In genomic region chr7:91892821-91893340, GRCh38 we compare ENCODE assay signal across 12 cellular contexts. TPM values are rescaled to one million over a fixed set of nuclear protein-coding genes. Genes with fewer than 3 reads are reported as not detected.
DNase-seq lines count a peak whose midpoint lies in the region; ATAC-seq, FAIRE-seq and TF ChIP-seq lines count a peak whose summit lies in the region.
"Had no signal": no experiment of that assay in that cellular context is flagged by ENCODE, and none has a peak within 500 bp of the region (broad histone marks: within the 10 kb centered on the region; RNA-seq: fewer than 3 reads in every experiment).

No MANE protein-coding gene starts in this region.

- H3K9me2 ChIP-seq in GM23338 (ENCODE audit: insufficient read depth), result no peaks in the 10 kb centered on the region

- no peak overlapping the region for H3K4me3 Mint-ChIP-seq in GM23338
- H3K4me3 Mint-ChIP-seq: activated CD8-positive, alpha-beta T cell treated with anti-CD3 and anti-CD28 coated beads for 36 hours; T-cell had no signal

- H3K27ac Mint-ChIP-seq in GM23338, result no peak overlapping the region
- H3K27ac Mint-ChIP-seq: activated CD8-positive, alpha-beta T cell treated with anti-CD3 and anti-CD28 coated beads for 36 hours; T-cell had no signal

- H3K36me3 Mint-ChIP-seq in GM23338 (ENCODE audit: low read depth), result peaks cover 6% of the 10 kb centered on the region; the same call in 2 of the 3 replicates
- H3K36me3 Mint-ChIP-seq: T-cell had no signal

- DNase-seq in GM23338 (ENCODE audit: low spot score) (no peak), NCI-H524 treated with DMSO at 0.1 percent for 48 hours (lab: John Stamatoyannopoulos, UW) (peak; percentile 91), neuronal stem cell (ENCODE audit: low spot score) (peak; percentile 73), sciatic nerve (ENCODE audit: low spot score) (no peak), pancreas (no peak), T-helper 2 cell (no peak)
- DNase-seq: activated CD8-positive, alpha-beta T cell treated with anti-CD3 and anti-CD28 coated beads for 36 hours; substantia nigra; T-cell had no signal

- no peak overlapping the region for H3K9ac ChIP-seq in neuronal stem cell (ENCODE audit: low read depth, low read length, poor library complexity)

- H3K9me3 Mint-ChIP-seq in GM23338, result peaks cover 23% of the 10 kb centered on the region
- H3K9me3 Mint-ChIP-seq: activated CD8-positive, alpha-beta T cell treated with anti-CD3 and anti-CD28 coated beads for 36 hours; T-cell had no signal

- H3K27me3 Mint-ChIP-seq in GM23338 (ENCODE audit: insufficient read depth, low read depth, poor library complexity), result peaks cover 2% of the 10 kb centered on the region

- H3K4me1 Mint-ChIP-seq in GM23338, result peaks cover 7% of the 10 kb centered on the region; the same call in 2 of the 3 replicates
- H3K4me1 Mint-ChIP-seq: T-cell had no signal

- peaks cover 7% of the 10 kb centered on the region; the same call in 1 of the 2 replicates for H3K36me3 ChIP-seq in GM23338 (ENCODE audit: insufficient read depth)
- no peaks in the 10 kb centered on the region for H3K36me3 ChIP-seq in ectodermal cell (ENCODE audit: control insufficient read depth, insufficient read depth, low read length)
- no peaks in the 10 kb centered on the region for H3K36me3 ChIP-seq in neuronal stem cell (replicated peaks in 1 of 2; ENCODE audit: control insufficient read depth in 2 of 2, insufficient read depth in 2 of 2, low read length in 2 of 2)
- H3K36me3 ChIP-seq in pancreas, result no peaks in the 10 kb centered on the region

- intact Hi-C loops in sciatic nerve (cut with DNase I) (no loop called here), pancreas (cut with DNase I) (no loop called here)

- H3K79me2 ChIP-seq in GM23338 (replicated peaks; ENCODE audit: insufficient read depth), result no peaks in the 10 kb centered on the region

- H3K18ac ChIP-seq in neuronal stem cell (ENCODE audit: low read length), result no peak overlapping the region

- H3K4me2 ChIP-seq in GM23338 (no peak overlapping the region), neuronal stem cell (ENCODE audit: insufficient read depth, low read length, poor library complexity, severe bottlenecking) (no peak overlapping the region)

- H4K91ac ChIP-seq in neuronal stem cell (ENCODE audit: low read depth, low read length, poor library complexity), result no peak overlapping the region

- TF ChIP-seq CTCF in GM23338 (conservative IDR thresholded peaks at IDR 0.05; ENCODE audit: low read depth in 2 of 2) (no peak), pancreas (IDR thresholded peaks at IDR 0.05) (no peak)

- no peak overlapping the region for H2BK12ac ChIP-seq in neuronal stem cell (ENCODE audit: low read length)

- H3K14ac ChIP-seq in neuronal stem cell (ENCODE audit: low read length), result no peak overlapping the region

- ATAC-seq in GM23338 (peak; percentile 67), sciatic nerve (no peak), pancreas (no peak), HG03378 (IDR thresholded peaks at IDR 0.05; ENCODE audit: unreplicated experiment) (no peak)
- ATAC-seq: activated CD8-positive, alpha-beta T cell treated with anti-CD3 and anti-CD28 coated beads for 36 hours; HepG2; T-cell had no signal

- no peaks in the 10 kb centered on the region for H3F3A ChIP-seq in GM23338 (replicated peaks; ENCODE audit: low read depth)

- no peaks in the 10 kb centered on the region for H3K79me1 ChIP-seq in neuronal stem cell (ENCODE audit: low read depth, low read length)

- 5 to 36% methylated on average over 2 of the region's 2 CpGs for WGBS in ectodermal cell, 2 experiments
- no CpG with 5 or more reads among the region's 2 CpGs for WGBS in neuronal stem cell (ENCODE audit: extremely low coverage in 2 of 2, insufficient read length in 2 of 2, insufficient replicate concordance in 1 of 2), 2 donors
- 44 to 49% methylated on average over 2 of the region's 2 CpGs for WGBS in pancreas, 2 donors

- H3K27ac ChIP-seq in GM23338 (ENCODE audit: low read depth) (no peak overlapping the region), ectodermal cell (ENCODE audit: insufficient read depth, low read depth, low read length, poor library complexity, severe bottlenecking) (peak overlapping the region; percentile 71), neuronal stem cell (replicated peaks; ENCODE audit: low read length) (peak overlapping the region; percentile 75), pancreas (no peak overlapping the region)

- H3K4me1 ChIP-seq in GM23338 (ENCODE audit: insufficient read depth), result 0 out of 2 replicates have a peak, but pooled peaks cover 4% of the 10 kb centered on the region
- H3K4me1 ChIP-seq in ectodermal cell (ENCODE audit: control insufficient read depth, insufficient read depth, low read length), result peaks cover 17% of the 10 kb centered on the region
- H3K4me1 ChIP-seq in neuronal stem cell (ENCODE audit: control insufficient read depth in 2 of 2, insufficient read depth in 1 of 2, low read depth in 1 of 2, low read length in 2 of 2), result peaks cover 0 to 8% of the 10 kb centered on the region in 2 donors
- H3K4me1 ChIP-seq in pancreas, result peaks cover 0 to 4% (median 4%) of the 10 kb centered on the region in 3 donors

- no peak overlapping the region for H2AFZ ChIP-seq in GM23338
- peak overlapping the region; percentile 85 for H2AFZ ChIP-seq in neuronal stem cell (ENCODE audit: low read length)

- no peak overlapping the region for H2BK15ac ChIP-seq in neuronal stem cell (ENCODE audit: low read length)

- no peak for FAIRE-seq in pancreas (lab: Jason Lieb, UNC)
- FAIRE-seq: HepG2 had no signal

- H3K4me3 ChIP-seq in GM23338 (no peak overlapping the region), ectodermal cell (ENCODE audit: insufficient read depth, low read depth, low read length) (no peak overlapping the region), neuronal stem cell (ENCODE audit: low read length in 2 of 2) (no peak overlapping the region), pancreas (no peak overlapping the region)

- H2AK5ac ChIP-seq in neuronal stem cell (ENCODE audit: low read depth, low read length), result no peak overlapping the region

- no peaks in the 10 kb centered on the region for H4K20me1 ChIP-seq in GM23338 (replicated peaks; ENCODE audit: insufficient read depth)

- no peak overlapping the region for H2BK120ac ChIP-seq in neuronal stem cell (ENCODE audit: low read depth, low read length)

- no peak overlapping the region for H2BK5ac ChIP-seq in neuronal stem cell (ENCODE audit: low read length)

- H3K4ac ChIP-seq in neuronal stem cell (ENCODE audit: low read length), result no peak overlapping the region

- H3K27me3 ChIP-seq in GM23338 (ENCODE audit: insufficient read depth) (no peaks in the 10 kb centered on the region), ectodermal cell (ENCODE audit: control insufficient read depth, insufficient read depth, low read length, poor library complexity, severe bottlenecking) (no peaks in the 10 kb centered on the region), neuronal stem cell (ENCODE audit: control insufficient read depth in 3 of 3, insufficient read depth in 3 of 3, low read depth in 1 of 3, low read length in 3 of 3) (no peaks in the 10 kb centered on the region), pancreas (no peaks in the 10 kb centered on the region)

- no peak overlapping the region for H4K8ac ChIP-seq in neuronal stem cell (ENCODE audit: low read depth, low read length)

- H3K9me3 ChIP-seq in ectodermal cell (ENCODE audit: control insufficient read depth, low read length) (no peaks in the 10 kb centered on the region), neuronal stem cell (replicated peaks in 1 of 2; ENCODE audit: control insufficient read depth in 2 of 2, insufficient read depth in 1 of 2, low read depth in 1 of 2, low read length in 2 of 2) (no peaks in the 10 kb centered on the region), pancreas (no peaks in the 10 kb centered on the region)

- H3K23ac ChIP-seq in neuronal stem cell (ENCODE audit: low read depth, low read length, poor library complexity), result no peak overlapping the region

TF ChIP-seq in GM23338, 12 proteins besides CTCF, POLR2A, EP300 and RAD21 (continues in another document):
- TF ChIP-seq ZNF114 (CRISPR knock-in tag; IDR thresholded peaks at IDR 0.05) (no peak), JUNB (IDR thresholded peaks at IDR 0.05; ENCODE audit: unreplicated experiment) (no peak), CREB1 (CRISPR knock-in tag; IDR thresholded peaks at IDR 0.05; ENCODE audit: low read depth) (no peak), EZH2 (IDR thresholded peaks at IDR 0.05; ENCODE audit: low read depth, unreplicated experiment) (no peak), EZH2phosphoT487 (IDR thresholded peaks at IDR 0.05; ENCODE audit: unreplicated experiment) (no peak)

RNA-seq across cellular contexts. Expression of gene MTERF1, which starts 12.4 kb away (rescaled TPM):
- 13.5 and 19.7 TPM in 2 replicates for total RNA-seq in GM23338 (2014; rRNA removed; shearing (Covaris generic))
- polyA plus RNA-seq in GM23338 (2016; fragmentation: Nextera tagmentation; extraction: Ambion mirVana), result 11.2 and 14.5 TPM in 2 replicates
- 17.1 TPM for polyA plus RNA-seq in ectodermal cell (2013, experiment 1 of 4)
- 22.9 TPM for polyA plus RNA-seq in ectodermal cell (2013, experiment 2 of 4)
- polyA plus RNA-seq in ectodermal cell (2013, experiment 3 of 4), result 19.6 TPM
- 19.5 TPM for polyA plus RNA-seq in ectodermal cell (2013, experiment 4 of 4)
- 8.7 TPM for polyA plus RNA-seq in neuronal stem cell (2013, experiment 1 of 2)
- 8.2 TPM for polyA plus RNA-seq in neuronal stem cell (2013, experiment 2 of 2)
- total RNA-seq in sciatic nerve, result 17.5 TPM
- total RNA-seq in pancreas, result 1 to 10 TPM; 1.9 to 9.0 (median 4.9) TPM
- polyA plus RNA-seq in pancreas, result 1 to 10 TPM; 2.9 to 6.3 TPM

RNA-seq across cellular contexts. Expression of gene AKAP9, which starts 47.8 kb away (rescaled TPM):
- total RNA-seq in GM23338 (2014; rRNA removed; shearing (Covaris generic)), result 29.4 and 33.5 TPM in 2 replicates
- 51.9 and 67.4 TPM in 2 replicates for polyA plus RNA-seq in GM23338 (2016; fragmentation: Nextera tagmentation; extraction: Ambion mirVana)
- polyA plus RNA-seq in ectodermal cell (2013, experiment 1 of 4), result 31.2 TPM
- polyA plus RNA-seq in ectodermal cell (2013, experiment 2 of 4), result 45.1 TPM
- polyA plus RNA-seq in ectodermal cell (2013, experiment 3 of 4), result 29.7 TPM
- polyA plus RNA-seq in ectodermal cell (2013, experiment 4 of 4), result 43.9 TPM
- 12.8 TPM for polyA plus RNA-seq in neuronal stem cell (2013, experiment 1 of 2)
- 14.0 TPM for polyA plus RNA-seq in neuronal stem cell (2013, experiment 2 of 2)
- 84.5 TPM for total RNA-seq in sciatic nerve
- total RNA-seq in pancreas, result 10 to 100 TPM; 35.0 to 60.4 (median 46.8) TPM
- polyA plus RNA-seq in pancreas, result 10 to 100 TPM; 17.8 to 26.8 TPM

Comparison
In these comparisons a context has a peak if more than half of its experiments do, and no peak if none do; other contexts are left out.
1. DNase-seq: peak in NCI-H524 treated with DMSO at 0.1 percent for 48 hours (single experiment) and neuronal stem cell (single experiment); none in GM23338 (single experiment), sciatic nerve (single experiment), pancreas (0 of 6) and T-helper 2 cell (0 of 5).
2. H3K27ac ChIP-seq: peak in ectodermal cell (single experiment) and neuronal stem cell (single experiment); none in GM23338 (single experiment) and pancreas (0 of 4).